In the genomic region with DNA sequence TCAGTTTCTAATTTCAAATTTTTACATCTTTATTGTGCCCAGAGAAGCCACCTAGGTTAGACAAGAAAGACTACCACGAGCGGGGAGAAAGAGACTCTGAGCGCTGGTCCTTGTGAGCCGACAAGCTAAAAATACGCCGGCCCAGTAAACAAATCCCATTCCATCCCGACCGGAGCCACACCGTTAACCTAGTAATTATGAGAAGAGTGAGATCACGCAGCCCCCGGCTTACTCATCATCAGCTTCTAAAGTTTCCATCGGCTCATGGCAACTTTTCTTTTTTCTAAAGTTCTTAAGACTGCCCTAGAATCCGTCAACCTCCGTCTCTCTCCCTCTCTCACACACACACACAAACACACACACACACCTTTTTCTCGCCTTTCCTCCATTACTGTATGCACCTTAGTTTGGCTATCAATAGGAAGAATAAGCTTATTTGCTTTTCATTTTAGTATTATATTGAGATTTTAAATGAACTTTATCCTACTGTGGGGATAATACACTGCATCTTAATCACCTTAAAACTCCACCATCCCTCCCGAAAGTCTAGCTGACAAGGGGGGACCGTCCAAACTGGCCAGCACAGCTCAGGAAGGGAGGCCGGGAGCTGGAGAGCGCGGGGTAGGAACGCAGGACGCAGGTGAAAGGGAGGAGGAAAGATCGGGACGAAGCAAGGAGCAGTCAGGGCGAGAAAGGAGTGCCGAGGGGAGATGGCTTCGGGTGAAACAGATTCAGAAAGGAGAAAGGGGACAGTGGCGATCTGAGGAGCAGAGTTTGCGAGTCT, we compare ENCODE assay signal across 8 cellular contexts. TPM values are rescaled to one million over a fixed set of nuclear protein-coding genes. Genes with fewer than 3 reads are reported as not detected.
A peak's percentile ranks its signal among the peaks of the same experiment; 100 is the strongest.
DNase-seq lines count a peak whose midpoint lies in the region; TF ChIP-seq lines count a peak whose summit lies in the region.

No MANE protein-coding gene starts in this region.

- H4K20me1 ChIP-seq in GM23248 (ENCODE audit: insufficient read depth): peaks cover 9% of the 10 kb centered on the region; the same call in 1 of the 2 replicates

- DNase-seq in CD14-positive monocyte (ENCODE audit: low spot score) (no peak), GM23248 (peak; percentile 95), NCI-H1092 treated with DMSO at 0.1 percent for 48 hours (lab: John Stamatoyannopoulos, UW) (peak; percentile 48), choroid plexus epithelial cell (ENCODE audit: low read depth) (peak; percentile 83), NOMO-1 (lab: John Stamatoyannopoulos, UW; ENCODE audit: unreplicated experiment in 2 of 2) (no peak)
- peak; percentile 47 for DNase-seq in activated CD4-positive, alpha-beta T cell treated with anti-CD3 and anti-CD28 coated beads for 1 hour
- peak; percentile 5 to 19 for DNase-seq in stimulated activated CD4-positive, alpha-beta T cell treated with anti-CD3 and anti-CD28 coated beads, Interleukin-1b, Interleukin-23, amount 100 ng/mL, for 1 hour (ENCODE audit: low read depth in 2 of 2)

- peaks cover 29% of the 10 kb centered on the region for H3K4me1 ChIP-seq in GM23248 (ENCODE audit: insufficient read depth)

- no peaks in the 10 kb centered on the region for H3K9me3 ChIP-seq in GM23248 (ENCODE audit: low read depth)

- in situ Hi-C loops in GM23248 (cut with MboI): no loop called here

- H3K36me3 ChIP-seq in GM23248 (ENCODE audit: low read depth): 0 out of 2 replicates have a peak, but pooled peaks cover 3% of the 10 kb centered on the region

- WGBS in GM23248 (ENCODE audit: low coverage in 1 of 2, low lambda C conversion rate in 2 of 2, missing lambda C conversion rate in 2 of 2), 2 experiments: 0% methylated on average over 29 of the region's 29 CpGs

- H3K27me3 Mint-ChIP-seq in CD14-positive monocyte (ENCODE audit: low read depth in 3 of 3): peaks cover 93 to 98% (median 95%) of the 10 kb centered on the region in 3 donors

- H3K4me2 ChIP-seq in GM23248 (ENCODE audit: unreplicated experiment): peak overlapping the region; percentile 99

- TF ChIP-seq CTCF in CD14-positive monocyte (IDR thresholded peaks at IDR 0.05) (no peak), choroid plexus epithelial cell (conservative IDR thresholded peaks at IDR 0.05; ENCODE audit: low read depth, low read length) (no peak)

- H3K79me2 ChIP-seq in GM23248 (ENCODE audit: insufficient read depth): peaks cover 54% of the 10 kb centered on the region

- intact Hi-C loops in CD14-positive monocyte (cut with micrococcal nuclease): no loop called here

- H3K4me3 ChIP-seq in GM23248 (peak overlapping the region; percentile 100), choroid plexus epithelial cell (ENCODE audit: low read depth, low read length) (peak overlapping the region; percentile 93)

- H3K27ac Mint-ChIP-seq in CD14-positive monocyte: peak overlapping the region in 4 of 7 donors; percentile 9 to 83 (median 72)

- peak overlapping the region; percentile 100 for H3K9ac ChIP-seq in GM23248

- peaks cover 0 to 23% (median 5%) of the 10 kb centered on the region in 7 donors for H3K9me3 Mint-ChIP-seq in CD14-positive monocyte

- H3K4me1 Mint-ChIP-seq in CD14-positive monocyte: peaks cover 18% of the 10 kb centered on the region

- H3K36me3 Mint-ChIP-seq in CD14-positive monocyte: peaks cover 0 to 10% of the 10 kb centered on the region in 2 donors

- H3F3A ChIP-seq in GM23248 (ENCODE audit: insufficient read depth): peaks cover 40% of the 10 kb centered on the region

- peak overlapping the region; percentile 91 for H2AFZ ChIP-seq in GM23248

- H3K27ac ChIP-seq in GM23248: peak overlapping the region; percentile 100
- peak overlapping the region; percentile 95 for H3K27ac ChIP-seq in layer of hippocampus (ENCODE audit: low read depth, low read length)

- H3K9me2 ChIP-seq in GM23248 (ENCODE audit: insufficient read depth): no peaks in the 10 kb centered on the region

- peak overlapping the region; percentile 90 to 97 for H3K4me3 Mint-ChIP-seq in CD14-positive monocyte

- H3K27me3 ChIP-seq in GM23248 (replicated peaks; ENCODE audit: insufficient read depth) (no peaks in the 10 kb centered on the region), layer of hippocampus (ENCODE audit: control insufficient read depth, insufficient read depth, low read length) (no peaks in the 10 kb centered on the region)

RNA-seq across cellular contexts. Expression of a gene that starts 0.7 kb away (rescaled TPM):
- polyA plus RNA-seq in CD14-positive monocyte: not detected
- 20.1 and 20.2 TPM in 2 replicates for total RNA-seq in GM23248 (2014; rRNA removed; shearing (Covaris generic))
- 3.1 and 3.5 TPM in 2 replicates for polyA plus RNA-seq in GM23248 (2016; fragmentation: Nextera tagmentation; extraction: Ambion mirVana)

RNA-seq across cellular contexts. Expression of a gene that starts 57.8 kb away (rescaled TPM):
- polyA plus RNA-seq in CD14-positive monocyte (10 to 100 TPM; 36.8 to 41.9 TPM), GM23248 (2016; fragmentation: Nextera tagmentation; extraction: Ambion mirVana) (38.9 and 41.7 TPM in 2 replicates)
- 42.0 and 49.2 TPM in 2 replicates for total RNA-seq in GM23248 (2014; rRNA removed; shearing (Covaris generic))

Comparison
In these comparisons a context has a peak if more than half of its experiments do, and no peak if none do; other contexts are left out.
1. DNase-seq: peak in GM23248 (single experiment), NCI-H1092 treated with DMSO at 0.1 percent for 48 hours (single experiment), activated CD4-positive, alpha-beta T cell treated with anti-CD3 and anti-CD28 coated beads for 1 hour (single experiment), choroid plexus epithelial cell (single experiment) and stimulated activated CD4-positive, alpha-beta T cell treated with anti-CD3 and anti-CD28 coated beads, Interleukin-1b, Interleukin-23, amount 100 ng/mL, for 1 hour (2 of 2); none in CD14-positive monocyte (single experiment) and NOMO-1 (0 of 2).